ENCODE assay signal across 1 cellular context in the genomic region with DNA sequence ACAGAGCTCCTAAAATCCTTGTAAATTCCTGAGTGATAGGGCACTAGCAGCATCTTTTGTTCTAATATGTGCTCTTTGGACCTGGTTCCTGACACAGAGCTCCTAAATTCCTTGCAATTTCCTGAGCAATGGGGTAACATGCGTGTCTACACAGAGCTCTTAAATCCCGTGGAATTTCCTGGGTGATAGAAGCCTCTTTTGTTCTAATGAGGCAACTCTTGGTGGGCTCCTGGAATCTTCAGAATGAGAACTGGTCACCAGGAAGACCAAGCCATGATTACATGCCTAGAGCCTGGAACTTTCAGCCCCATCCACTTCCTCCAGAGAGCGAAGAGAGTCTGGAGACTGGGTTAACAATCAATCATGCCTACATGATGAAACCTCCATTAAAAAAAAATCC.
TF ChIP-seq lines count a peak whose summit lies in the region.

No MANE protein-coding gene starts in this region.

TF ChIP-seq in WTC11, 78 proteins besides CTCF, POLR2A, EP300 and RAD21:
- TF ChIP-seq, protein P1, sequence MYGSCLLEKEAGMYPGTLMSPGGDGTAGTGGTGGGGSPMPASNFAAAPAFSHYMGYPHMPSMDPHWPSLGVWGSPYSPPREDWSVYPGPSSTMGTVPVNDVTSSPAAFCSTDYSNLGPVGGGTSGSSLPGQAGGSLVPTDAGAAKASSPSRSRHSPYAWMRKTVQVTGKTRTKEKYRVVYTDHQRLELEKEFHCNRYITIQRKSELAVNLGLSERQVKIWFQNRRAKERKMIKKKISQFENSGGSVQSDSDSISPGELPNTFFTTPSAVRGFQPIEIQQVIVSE (CRISPR knock-in tag; IDR thresholded peaks at IDR 0.05; ENCODE audit: borderline replicate concordance), result no peak
